ENCODE assay signal across 2 cellular contexts in the genomic region with DNA sequence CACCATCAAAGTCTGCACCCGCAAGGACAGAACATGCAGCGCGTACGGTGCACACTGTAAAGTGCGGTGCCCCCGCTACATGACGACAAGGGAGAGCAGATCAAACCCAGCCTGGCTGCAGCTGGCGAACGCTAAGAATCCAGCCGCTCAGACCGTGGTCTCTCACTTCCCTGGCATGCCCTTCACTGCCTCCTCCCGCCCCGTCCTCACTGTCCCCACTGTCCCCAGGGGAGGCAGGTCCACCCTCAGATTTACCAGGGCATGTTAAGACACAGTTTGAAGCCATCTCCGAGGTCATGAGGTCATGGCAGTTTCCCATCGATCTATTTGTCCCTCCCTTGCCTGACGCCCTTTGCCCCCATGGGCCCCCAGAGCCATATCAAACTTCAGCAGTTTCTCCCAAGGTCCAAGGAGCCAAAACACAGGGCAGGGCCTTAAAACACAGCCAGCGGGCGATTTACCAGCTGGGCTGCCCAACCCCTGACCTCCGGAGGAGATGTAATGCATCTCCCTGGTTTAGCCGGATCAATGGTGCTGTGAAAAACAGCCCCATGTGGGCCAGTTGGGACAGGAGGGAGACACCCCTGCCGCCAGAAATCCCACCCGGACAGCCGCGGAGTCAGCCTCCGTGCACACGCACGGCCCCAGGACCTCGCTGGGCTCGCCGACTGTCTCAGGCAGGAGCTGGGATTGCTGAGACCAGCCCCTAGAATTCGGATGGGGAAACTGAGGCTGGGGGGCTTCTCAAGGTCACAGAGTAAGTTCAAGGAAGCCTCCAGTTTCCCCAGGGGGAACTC.
TF ChIP-seq lines count a peak whose summit lies in the region.

No MANE protein-coding gene starts in this region.

TF ChIP-seq in GM23338, 12 proteins besides CTCF, POLR2A, EP300 and RAD21 (continued from another document and continues in another):
- TF ChIP-seq, protein P1, sequence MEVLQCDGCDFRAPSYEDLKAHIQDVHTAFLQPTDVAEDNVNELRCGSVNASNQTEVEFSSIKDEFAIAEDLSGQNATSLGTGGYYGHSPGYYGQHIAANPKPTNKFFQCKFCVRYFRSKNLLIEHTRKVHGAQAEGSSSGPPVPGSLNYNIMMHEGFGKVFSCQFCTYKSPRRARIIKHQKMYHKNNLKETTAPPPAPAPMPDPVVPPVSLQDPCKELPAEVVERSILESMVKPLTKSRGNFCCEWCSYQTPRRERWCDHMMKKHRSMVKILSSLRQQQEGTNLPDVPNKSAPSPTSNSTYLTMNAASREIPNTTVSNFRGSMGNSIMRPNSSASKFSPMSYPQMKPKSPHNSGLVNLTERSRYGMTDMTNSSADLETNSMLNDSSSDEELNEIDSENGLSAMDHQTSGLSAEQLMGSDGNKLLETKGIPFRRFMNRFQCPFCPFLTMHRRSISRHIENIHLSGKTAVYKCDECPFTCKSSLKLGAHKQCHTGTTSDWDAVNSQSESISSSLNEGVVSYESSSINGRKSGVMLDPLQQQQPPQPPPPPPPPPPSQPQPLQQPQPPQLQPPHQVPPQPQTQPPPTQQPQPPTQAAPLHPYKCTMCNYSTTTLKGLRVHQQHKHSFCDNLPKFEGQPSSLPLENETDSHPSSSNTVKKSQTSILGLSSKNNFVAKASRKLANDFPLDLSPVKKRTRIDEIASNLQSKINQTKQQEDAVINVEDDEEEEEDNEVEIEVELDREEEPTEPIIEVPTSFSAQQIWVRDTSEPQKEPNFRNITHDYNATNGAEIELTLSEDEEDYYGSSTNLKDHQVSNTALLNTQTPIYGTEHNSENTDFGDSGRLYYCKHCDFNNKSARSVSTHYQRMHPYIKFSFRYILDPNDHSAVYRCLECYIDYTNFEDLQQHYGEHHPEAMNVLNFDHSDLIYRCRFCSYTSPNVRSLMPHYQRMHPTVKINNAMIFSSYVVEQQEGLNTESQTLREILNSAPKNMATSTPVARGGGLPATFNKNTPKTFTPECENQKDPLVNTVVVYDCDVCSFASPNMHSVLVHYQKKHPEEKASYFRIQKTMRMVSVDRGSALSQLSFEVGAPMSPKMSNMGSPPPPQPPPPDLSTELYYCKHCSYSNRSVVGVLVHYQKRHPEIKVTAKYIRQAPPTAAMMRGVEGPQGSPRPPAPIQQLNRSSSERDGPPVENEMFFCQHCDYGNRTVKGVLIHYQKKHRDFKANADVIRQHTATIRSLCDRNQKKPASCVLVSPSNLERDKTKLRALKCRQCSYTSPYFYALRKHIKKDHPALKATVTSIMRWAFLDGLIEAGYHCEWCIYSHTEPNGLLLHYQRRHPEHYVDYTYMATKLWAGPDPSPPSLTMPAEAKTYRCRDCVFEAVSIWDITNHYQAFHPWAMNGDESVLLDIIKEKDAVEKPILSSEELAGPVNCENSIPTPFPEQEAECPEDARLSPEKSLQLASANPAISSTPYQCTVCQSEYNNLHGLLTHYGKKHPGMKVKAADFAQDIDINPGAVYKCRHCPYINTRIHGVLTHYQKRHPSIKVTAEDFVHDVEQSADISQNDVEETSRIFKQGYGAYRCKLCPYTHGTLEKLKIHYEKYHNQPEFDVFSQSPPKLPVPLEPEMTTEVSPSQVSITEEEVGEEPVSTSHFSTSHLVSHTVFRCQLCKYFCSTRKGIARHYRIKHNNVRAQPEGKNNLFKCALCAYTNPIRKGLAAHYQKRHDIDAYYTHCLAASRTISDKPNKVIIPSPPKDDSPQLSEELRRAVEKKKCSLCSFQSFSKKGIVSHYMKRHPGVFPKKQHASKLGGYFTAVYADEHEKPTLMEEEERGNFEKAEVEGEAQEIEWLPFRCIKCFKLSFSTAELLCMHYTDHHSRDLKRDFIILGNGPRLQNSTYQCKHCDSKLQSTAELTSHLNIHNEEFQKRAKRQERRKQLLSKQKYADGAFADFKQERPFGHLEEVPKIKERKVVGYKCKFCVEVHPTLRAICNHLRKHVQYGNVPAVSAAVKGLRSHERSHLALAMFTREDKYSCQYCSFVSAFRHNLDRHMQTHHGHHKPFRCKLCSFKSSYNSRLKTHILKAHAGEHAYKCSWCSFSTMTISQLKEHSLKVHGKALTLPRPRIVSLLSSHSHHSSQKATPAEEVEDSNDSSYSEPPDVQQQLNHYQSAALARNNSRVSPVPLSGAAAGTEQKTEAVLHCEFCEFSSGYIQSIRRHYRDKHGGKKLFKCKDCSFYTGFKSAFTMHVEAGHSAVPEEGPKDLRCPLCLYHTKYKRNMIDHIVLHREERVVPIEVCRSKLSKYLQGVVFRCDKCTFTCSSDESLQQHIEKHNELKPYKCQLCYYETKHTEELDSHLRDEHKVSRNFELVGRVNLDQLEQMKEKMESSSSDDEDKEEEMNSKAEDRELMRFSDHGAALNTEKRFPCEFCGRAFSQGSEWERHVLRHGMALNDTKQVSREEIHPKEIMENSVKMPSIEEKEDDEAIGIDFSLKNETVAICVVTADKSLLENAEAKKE (CRISPR knock-in tag; IDR thresholded peaks at IDR 0.05) = no peak
- TF ChIP-seq ZNF331 (CRISPR knock-in tag; IDR thresholded peaks at IDR 0.05; ENCODE audit: low read depth) (no peak), ZNF114 (CRISPR knock-in tag; IDR thresholded peaks at IDR 0.05) (no peak), STAT1 (IDR thresholded peaks at IDR 0.05; ENCODE audit: unreplicated experiment) (no peak), EZH2 (IDR thresholded peaks at IDR 0.05; ENCODE audit: low read depth, unreplicated experiment) (no peak), CREB1 (CRISPR knock-in tag; IDR thresholded peaks at IDR 0.05; ENCODE audit: low read depth) (no peak)
- TF ChIP-seq, protein P2, sequence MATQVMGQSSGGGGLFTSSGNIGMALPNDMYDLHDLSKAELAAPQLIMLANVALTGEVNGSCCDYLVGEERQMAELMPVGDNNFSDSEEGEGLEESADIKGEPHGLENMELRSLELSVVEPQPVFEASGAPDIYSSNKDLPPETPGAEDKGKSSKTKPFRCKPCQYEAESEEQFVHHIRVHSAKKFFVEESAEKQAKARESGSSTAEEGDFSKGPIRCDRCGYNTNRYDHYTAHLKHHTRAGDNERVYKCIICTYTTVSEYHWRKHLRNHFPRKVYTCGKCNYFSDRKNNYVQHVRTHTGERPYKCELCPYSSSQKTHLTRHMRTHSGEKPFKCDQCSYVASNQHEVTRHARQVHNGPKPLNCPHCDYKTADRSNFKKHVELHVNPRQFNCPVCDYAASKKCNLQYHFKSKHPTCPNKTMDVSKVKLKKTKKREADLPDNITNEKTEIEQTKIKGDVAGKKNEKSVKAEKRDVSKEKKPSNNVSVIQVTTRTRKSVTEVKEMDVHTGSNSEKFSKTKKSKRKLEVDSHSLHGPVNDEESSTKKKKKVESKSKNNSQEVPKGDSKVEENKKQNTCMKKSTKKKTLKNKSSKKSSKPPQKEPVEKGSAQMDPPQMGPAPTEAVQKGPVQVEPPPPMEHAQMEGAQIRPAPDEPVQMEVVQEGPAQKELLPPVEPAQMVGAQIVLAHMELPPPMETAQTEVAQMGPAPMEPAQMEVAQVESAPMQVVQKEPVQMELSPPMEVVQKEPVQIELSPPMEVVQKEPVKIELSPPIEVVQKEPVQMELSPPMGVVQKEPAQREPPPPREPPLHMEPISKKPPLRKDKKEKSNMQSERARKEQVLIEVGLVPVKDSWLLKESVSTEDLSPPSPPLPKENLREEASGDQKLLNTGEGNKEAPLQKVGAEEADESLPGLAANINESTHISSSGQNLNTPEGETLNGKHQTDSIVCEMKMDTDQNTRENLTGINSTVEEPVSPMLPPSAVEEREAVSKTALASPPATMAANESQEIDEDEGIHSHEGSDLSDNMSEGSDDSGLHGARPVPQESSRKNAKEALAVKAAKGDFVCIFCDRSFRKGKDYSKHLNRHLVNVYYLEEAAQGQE (IDR thresholded peaks at IDR 0.05; ENCODE audit: unreplicated experiment) = no peak

TF ChIP-seq in WTC11, 78 proteins besides CTCF, POLR2A, EP300 and RAD21 (continued from another document):
- TF ChIP-seq, protein P3, sequence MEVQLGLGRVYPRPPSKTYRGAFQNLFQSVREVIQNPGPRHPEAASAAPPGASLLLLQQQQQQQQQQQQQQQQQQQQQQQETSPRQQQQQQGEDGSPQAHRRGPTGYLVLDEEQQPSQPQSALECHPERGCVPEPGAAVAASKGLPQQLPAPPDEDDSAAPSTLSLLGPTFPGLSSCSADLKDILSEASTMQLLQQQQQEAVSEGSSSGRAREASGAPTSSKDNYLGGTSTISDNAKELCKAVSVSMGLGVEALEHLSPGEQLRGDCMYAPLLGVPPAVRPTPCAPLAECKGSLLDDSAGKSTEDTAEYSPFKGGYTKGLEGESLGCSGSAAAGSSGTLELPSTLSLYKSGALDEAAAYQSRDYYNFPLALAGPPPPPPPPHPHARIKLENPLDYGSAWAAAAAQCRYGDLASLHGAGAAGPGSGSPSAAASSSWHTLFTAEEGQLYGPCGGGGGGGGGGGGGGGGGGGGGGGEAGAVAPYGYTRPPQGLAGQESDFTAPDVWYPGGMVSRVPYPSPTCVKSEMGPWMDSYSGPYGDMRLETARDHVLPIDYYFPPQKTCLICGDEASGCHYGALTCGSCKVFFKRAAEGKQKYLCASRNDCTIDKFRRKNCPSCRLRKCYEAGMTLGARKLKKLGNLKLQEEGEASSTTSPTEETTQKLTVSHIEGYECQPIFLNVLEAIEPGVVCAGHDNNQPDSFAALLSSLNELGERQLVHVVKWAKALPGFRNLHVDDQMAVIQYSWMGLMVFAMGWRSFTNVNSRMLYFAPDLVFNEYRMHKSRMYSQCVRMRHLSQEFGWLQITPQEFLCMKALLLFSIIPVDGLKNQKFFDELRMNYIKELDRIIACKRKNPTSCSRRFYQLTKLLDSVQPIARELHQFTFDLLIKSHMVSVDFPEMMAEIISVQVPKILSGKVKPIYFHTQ (CRISPR knock-in tag; IDR thresholded peaks at IDR 0.05) = no peak
- TF ChIP-seq JUN (CRISPR knock-in tag; IDR thresholded peaks at IDR 0.05) = no peak
- no peak for TF ChIP-seq SMAD3 (CRISPR knock-in tag; IDR thresholded peaks at IDR 0.05; ENCODE audit: borderline replicate concordance)
- TF ChIP-seq, protein P4, sequence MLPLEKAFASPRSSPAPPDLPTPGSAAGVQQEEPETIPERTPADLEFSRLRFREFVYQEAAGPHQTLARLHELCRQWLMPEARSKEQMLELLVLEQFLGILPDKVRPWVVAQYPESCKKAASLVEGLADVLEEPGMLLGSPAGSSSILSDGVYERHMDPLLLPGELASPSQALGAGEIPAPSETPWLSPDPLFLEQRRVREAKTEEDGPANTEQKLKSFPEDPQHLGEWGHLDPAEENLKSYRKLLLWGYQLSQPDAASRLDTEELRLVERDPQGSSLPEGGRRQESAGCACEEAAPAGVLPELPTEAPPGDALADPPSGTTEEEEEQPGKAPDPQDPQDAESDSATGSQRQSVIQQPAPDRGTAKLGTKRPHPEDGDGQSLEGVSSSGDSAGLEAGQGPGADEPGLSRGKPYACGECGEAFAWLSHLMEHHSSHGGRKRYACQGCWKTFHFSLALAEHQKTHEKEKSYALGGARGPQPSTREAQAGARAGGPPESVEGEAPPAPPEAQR (CRISPR knock-in tag; IDR thresholded peaks at IDR 0.05) = no peak
